In genomic region chr6:122406187-122406586, GRCh38 we compare ENCODE assay signal across 22 cellular contexts.
"Had no signal": no experiment of that assay in that cellular context is flagged by ENCODE, and none has a peak within 500 bp of the region (broad histone marks: within the 10 kb centered on the region; RNA-seq: fewer than 3 reads in every experiment).

No MANE protein-coding gene starts in this region.

- H3K4me3 Mint-ChIP-seq: activated T-cell treated with anti-CD3 and anti-CD28 coated beads, Interleukin-2, amount 50 U/mL, for 24 hours; central memory CD8-positive, alpha-beta T cell; dendritic cell treated with granulocyte-macrophage colony-stimulating factor and Interleukin-4, amounts not matched to agents 40 ng/mL and 50 ng/mL, for 4 days; endodermal cell; natural killer cell treated with Interleukin-12 subunit alpha and Interleukin-12 subunit beta and Interleukin-15 and Interleukin-18, amount 100 ng/mL, for 72 hours; T-helper 2 cell treated with Interferon-gamma antibody and Interleukin-4, amounts not matched to agents 5 μg/mL and 100 μg/mL, for 36 hours had no signal

- H3K4me3 ChIP-seq: breast epithelium, heart right ventricle, left lung, lower lobe of right lung, tibial nerve had no signal

- H3K27ac ChIP-seq: breast epithelium, heart right ventricle, left lung, lower lobe of right lung, tibial nerve had no signal

- H3K27me3 Mint-ChIP-seq: activated T-cell treated with anti-CD3 and anti-CD28 coated beads, Interleukin-2, amount 50 U/mL, for 24 hours; central memory CD8-positive, alpha-beta T cell; dendritic cell treated with granulocyte-macrophage colony-stimulating factor and Interleukin-4, amounts not matched to agents 40 ng/mL and 50 ng/mL, for 4 days; natural killer cell treated with Interleukin-12 subunit alpha and Interleukin-12 subunit beta and Interleukin-15 and Interleukin-18, amount 100 ng/mL, for 72 hours had no signal

- H3K4me1 ChIP-seq: breast epithelium had no signal

- DNase-seq: activated CD4-positive, alpha-beta T cell treated with anti-CD3 and anti-CD28 coated beads for 4 hours; activated CD4-positive, alpha-beta T cell treated with anti-CD3 and anti-CD28 coated beads, Interleukin-2, amount 50 U/mL, for 48 hours; activated CD4-positive, CD25-positive, alpha-beta regulatory T cell; activated CD8-positive, alpha-beta memory T cell treated with anti-CD3 and anti-CD28 coated beads, Interleukin-2, amount 50 U/mL, for 48 hours; activated gamma-delta T cell treated with Interleukin-2 at 50 U/mL for 16 hours; activated T-cell treated with anti-CD3 and anti-CD28 coated beads, Interleukin-2, amount 50 U/mL, for 24 hours; endodermal cell; heart right ventricle; left lung; lower lobe of right lung; right cardiac atrium; stimulated activated CD4-positive, alpha-beta T cell treated with anti-CD3 and anti-CD28 coated beads, Interleukin-15, amount 100 ng/mL, for 24 hours; stimulated activated CD4-positive, alpha-beta T cell treated with anti-CD3 and anti-CD28 coated beads, Interleukin-2, amount 100 ng/mL, for 24 hours; stimulated activated naive CD4-positive, alpha-beta T cell had no signal

- H3K9me3 Mint-ChIP-seq: central memory CD8-positive, alpha-beta T cell; dendritic cell treated with granulocyte-macrophage colony-stimulating factor and Interleukin-4, amounts not matched to agents 40 ng/mL and 50 ng/mL, for 4 days; endodermal cell had no signal

- H3K9me3 ChIP-seq: breast epithelium, heart right ventricle, left lung, lower lobe of right lung, tibial nerve had no signal

- H3K27ac Mint-ChIP-seq: activated naive CD4-positive, alpha-beta T cell treated with anti-CD3 and anti-CD28 coated beads, Interleukin-2, amount 50 U/mL, for 72 hours; dendritic cell treated with granulocyte-macrophage colony-stimulating factor and Interleukin-4, amounts not matched to agents 40 ng/mL and 50 ng/mL, for 4 days; endodermal cell; natural killer cell treated with Interleukin-12 subunit alpha and Interleukin-12 subunit beta and Interleukin-15 and Interleukin-18, amount 100 ng/mL, for 72 hours; T-helper 2 cell treated with Interferon-gamma antibody and Interleukin-4, amounts not matched to agents 5 μg/mL and 100 μg/mL, for 36 hours had no signal

- ATAC-seq: activated naive CD4-positive, alpha-beta T cell treated with anti-CD3 and anti-CD28 coated beads, Interleukin-2, amount 50 U/mL, for 72 hours; esophagus mucosa; heart right ventricle; lower lobe of right lung; natural killer cell treated with Interleukin-12 subunit alpha and Interleukin-12 subunit beta and Interleukin-15 and Interleukin-18, amount 100 ng/mL, for 72 hours; right cardiac atrium had no signal

- H3K27me3 ChIP-seq: breast epithelium, heart right ventricle, left lung, tibial nerve had no signal

- H3K36me3 ChIP-seq: breast epithelium, heart right ventricle, left lung, lower lobe of right lung, tibial nerve had no signal
